Comparison of ENCODE assay signal across 24 cellular contexts in the genomic region with DNA sequence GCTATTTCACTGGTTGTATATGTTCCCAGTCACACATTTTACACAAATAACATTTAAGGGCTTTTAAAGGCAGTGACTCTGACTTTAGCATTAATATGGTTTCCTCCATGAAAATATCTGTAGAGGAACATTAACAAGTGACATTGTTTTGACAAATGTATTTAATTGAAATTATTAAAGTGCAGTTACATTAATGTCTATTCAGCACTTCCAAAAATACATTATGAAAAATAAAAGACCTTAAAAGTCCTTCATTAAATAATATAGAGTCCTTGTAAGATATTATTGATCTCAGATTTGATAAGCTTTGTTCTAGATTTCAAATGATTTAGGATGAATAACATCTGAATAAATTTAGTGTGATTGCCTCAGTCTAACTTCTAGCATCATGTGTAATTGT.
A peak's percentile ranks its signal among the peaks of the same experiment; 100 is the strongest.
DNase-seq lines count a peak whose midpoint lies in the region; ATAC-seq, FAIRE-seq and TF ChIP-seq lines count a peak whose summit lies in the region.
"Had no signal": no experiment of that assay in that cellular context is flagged by ENCODE, and none has a peak within 500 bp of the region (broad histone marks: within the 10 kb centered on the region; RNA-seq: fewer than 3 reads in every experiment).

No MANE protein-coding gene starts in this region.

- peaks cover 5% of the 10 kb centered on the region for H3K36me3 Mint-ChIP-seq in glutamatergic neuron (ENCODE audit: unreplicated experiment)
- H3K36me3 Mint-ChIP-seq in naive thymus-derived CD4-positive, alpha-beta T cell = no peaks in the 10 kb centered on the region
- H3K36me3 Mint-ChIP-seq: CD8-positive, alpha-beta T cell had no signal

- no peaks in the 10 kb centered on the region for H4K20me1 ChIP-seq in IMR-90 (ENCODE audit: insufficient read depth, low read length)
- H4K20me1 ChIP-seq: BLaER1 treated with 17β-estradiol and CSF1 and Interleukin-3, amounts not matched to agents 10 nM and 100 nM had no signal

- TF ChIP-seq RAD21 in A549 (conservative IDR thresholded peaks at IDR 0.05 in 1 of 2, IDR thresholded peaks at IDR 0.05 in 1 of 2) (no peak), IMR-90 (IDR thresholded peaks at IDR 0.05; ENCODE audit: low read length) (no peak)

- H3K14ac ChIP-seq in IMR-90 (replicated peaks; ENCODE audit: low read depth, low read length) = no peak overlapping the region

- no peak overlapping the region for H3K9ac ChIP-seq in IMR-90 (ENCODE audit: low read depth, low read length)
- H3K9ac ChIP-seq: BLaER1 treated with 17β-estradiol and CSF1 and Interleukin-3, amounts not matched to agents 10 nM and 100 nM had no signal

- no peak overlapping the region for H3K4me3 ChIP-seq in A549
- H3K4me3 ChIP-seq in IMR-90 (ENCODE audit: insufficient read depth, low read depth, low read length) = no peak overlapping the region
- H3K4me3 ChIP-seq in naive thymus-derived CD4-positive, alpha-beta T cell (ENCODE audit: low read length) = no peak overlapping the region
- H3K4me3 ChIP-seq: BLaER1 treated with 17β-estradiol and CSF1 and Interleukin-3, amounts not matched to agents 10 nM and 100 nM; GM12878 had no signal

- no TSS peak for BruUV-seq in IMR-90 (replicated peaks; lab: Mats Ljungman, UMichigan)

- no peak overlapping the region for H4K8ac ChIP-seq in IMR-90 (ENCODE audit: low read depth in 2 of 2, low read length in 2 of 2)

- POLR2A ChIA-PET in A549 (lab: Yijun Ruan, JAX) = no interaction called here
- POLR2A ChIA-PET in IMR-90 (lab: Charles Lee; ENCODE audit: unreplicated experiment) = no interaction called here
- POLR2A ChIA-PET in naive thymus-derived CD4-positive, alpha-beta T cell (lab: Charles Lee) = no interaction called here

- no peak overlapping the region for H3K23ac ChIP-seq in IMR-90 (ENCODE audit: low read depth, low read length)

- H2BK20ac ChIP-seq in IMR-90 (ENCODE audit: low read depth, low read length) = no peak overlapping the region

- H3K27ac ChIP-seq in A549 = no peak overlapping the region
- H3K27ac ChIP-seq in IMR-90 (ENCODE audit: insufficient read depth, low read length) = no peak overlapping the region
- no peak overlapping the region for H3K27ac ChIP-seq in naive thymus-derived CD4-positive, alpha-beta T cell (ENCODE audit: low read depth, low read length)
- H3K27ac ChIP-seq: BLaER1 treated with 17β-estradiol and CSF1 and Interleukin-3, amounts not matched to agents 10 nM and 100 nM; C4-2B had no signal

- peaks cover 2% of the 10 kb centered on the region for H3K27me3 Mint-ChIP-seq in glutamatergic neuron (ENCODE audit: unreplicated experiment)
- no peaks in the 10 kb centered on the region for H3K27me3 Mint-ChIP-seq in naive thymus-derived CD4-positive, alpha-beta T cell
- H3K27me3 Mint-ChIP-seq: B cell; CD4-positive, alpha-beta T cell had no signal

- no peak for TF ChIP-seq EP300 in A549 (IDR thresholded peaks at IDR 0.05)

- DNase-seq in A549 (ENCODE audit: low read depth in 1 of 2, low spot score in 1 of 2) (no peak), IMR-90 (no peak), glutamatergic neuron (no peak), DMS 273 treated with DMSO at 0.1 percent for 48 hours (lab: John Stamatoyannopoulos, UW) (no peak)
- no peak for DNase-seq in naive thymus-derived CD4-positive, alpha-beta T cell
- DNase-seq: 8988T; AML-193; Caco-2; Calu3; CD4-positive, alpha-beta T cell; CD8-positive, alpha-beta T cell; DMS153; DMS79; DND-41; EL; GDM1 had no signal

- no peak overlapping the region for H3K4ac ChIP-seq in IMR-90 (ENCODE audit: low read depth, low read length)

- FAIRE-seq in A549 (lab: Jason Lieb, UNC) = peak; percentile 7
- FAIRE-seq: A204.1, D721Med, GM12878, GM12892, GM18507 had no signal

- TF ChIP-seq CTCF in A549 (IDR thresholded peaks at IDR 0.05) (no peak), IMR-90 (conservative IDR thresholded peaks at IDR 0.05; ENCODE audit: low read depth, low read length) (no peak), glutamatergic neuron (IDR thresholded peaks at IDR 0.05; ENCODE audit: partially characterized antibody, unreplicated experiment) (no peak)

- H3K9me3 Mint-ChIP-seq in glutamatergic neuron (ENCODE audit: unreplicated experiment) = peaks cover 5% of the 10 kb centered on the region
- H3K9me3 Mint-ChIP-seq in naive thymus-derived CD4-positive, alpha-beta T cell = peaks cover 0 to 19% (median 5%) of the 10 kb centered on the region in 11 donors

- no peak overlapping the region for H4K91ac ChIP-seq in IMR-90 (ENCODE audit: insufficient read depth, low read depth, low read length)

- no peak overlapping the region for H3K18ac ChIP-seq in IMR-90 (ENCODE audit: low read depth, low read length)

- H3K79me1 ChIP-seq in IMR-90 (ENCODE audit: low read depth in 1 of 2, low read length in 2 of 2) = no peaks in the 10 kb centered on the region

- no peak for ATAC-seq in A549
- no peak for ATAC-seq in IMR-90 (ENCODE audit: low read depth)
- ATAC-seq in naive thymus-derived CD4-positive, alpha-beta T cell = no peak
- ATAC-seq: CD8-positive, alpha-beta T cell; GM12878 had no signal

- no peak overlapping the region for H2BK120ac ChIP-seq in IMR-90 (ENCODE audit: low read depth, low read length)

- intact Hi-C loops in IMR-90 (cut with micrococcal nuclease) = no loop called here
- intact Hi-C loops in naive thymus-derived CD4-positive, alpha-beta T cell (cut with micrococcal nuclease) = no loop called here

- CTCF ChIA-PET in A549 (lab: Yijun Ruan, JAX) = no interaction called here
- CTCF ChIA-PET in IMR-90 (lab: Yijun Ruan, JAX) = no interaction called here
- CTCF ChIA-PET in naive thymus-derived CD4-positive, alpha-beta T cell (lab: Charles Lee) = no interaction called here

- no peak overlapping the region for H2BK5ac ChIP-seq in IMR-90 (ENCODE audit: low read depth, low read length, poor library complexity, severe bottlenecking)

- H3K56ac ChIP-seq in IMR-90 (ENCODE audit: extremely low read depth, insufficient read depth, low read length) = no peak overlapping the region

- H3K9me1 ChIP-seq in IMR-90 (ENCODE audit: insufficient read depth, low read length) = no peaks in the 10 kb centered on the region

- no peak overlapping the region for H4K5ac ChIP-seq in IMR-90 (ENCODE audit: low read depth, low read length)

- H3K9me3 ChIP-seq in A549 = no peaks in the 10 kb centered on the region
- H3K9me3 ChIP-seq in IMR-90 (ENCODE audit: control insufficient read depth, insufficient read depth, low read length) = no peaks in the 10 kb centered on the region
- H3K9me3 ChIP-seq in naive thymus-derived CD4-positive, alpha-beta T cell (ENCODE audit: control insufficient read depth in 2 of 3, low read length in 3 of 3) = no peaks in the 10 kb centered on the region
- H3K9me3 ChIP-seq: BLaER1 treated with 17β-estradiol and CSF1 and Interleukin-3, amounts not matched to agents 10 nM and 100 nM; Caco-2 had no signal

- H3K27ac Mint-ChIP-seq in glutamatergic neuron (ENCODE audit: unreplicated experiment) = peak overlapping the region; percentile 94
- H3K27ac Mint-ChIP-seq in naive thymus-derived CD4-positive, alpha-beta T cell = no peak overlapping the region
- H3K27ac Mint-ChIP-seq: B cell; CD4-positive, alpha-beta T cell; CD8-positive, alpha-beta T cell had no signal

- no peaks in the 10 kb centered on the region for H3K27me3 ChIP-seq in IMR-90 (ENCODE audit: control insufficient read depth, insufficient read depth, low read length)
- no peaks in the 10 kb centered on the region for H3K27me3 ChIP-seq in naive thymus-derived CD4-positive, alpha-beta T cell (ENCODE audit: control insufficient read depth in 2 of 2, insufficient read depth in 2 of 2, low read length in 2 of 2)
- H3K27me3 ChIP-seq: BLaER1 treated with 17β-estradiol and CSF1 and Interleukin-3, amounts not matched to agents 10 nM and 100 nM had no signal

- in situ Hi-C loops in IMR-90 (cut with MboI; ENCODE audit: low sequenced_read_pairs) = no loop called here

- H2AFZ ChIP-seq in IMR-90 (replicated peaks; ENCODE audit: low read length, poor library complexity) = no peak overlapping the region

- H3K36me3 ChIP-seq in IMR-90 (ENCODE audit: control insufficient read depth, insufficient read depth, low read length) = no peaks in the 10 kb centered on the region
- H3K36me3 ChIP-seq in naive thymus-derived CD4-positive, alpha-beta T cell (ENCODE audit: control insufficient read depth in 2 of 3, insufficient read depth in 3 of 3, low read length in 3 of 3) = no peaks in the 10 kb centered on the region
- H3K36me3 ChIP-seq: BLaER1 treated with 17β-estradiol and CSF1 and Interleukin-3, amounts not matched to agents 10 nM and 100 nM had no signal

- H3K4me1 ChIP-seq in A549 (0 out of 3 replicates have a peak, but pooled peaks cover 3% of the 10 kb centered on the region), IMR-90 (ENCODE audit: control insufficient read depth, insufficient read depth, low read length) (no peaks in the 10 kb centered on the region)
- H3K4me1 ChIP-seq in naive thymus-derived CD4-positive, alpha-beta T cell (ENCODE audit: control insufficient read depth in 2 of 2, insufficient read depth in 2 of 2, low read length in 2 of 2) = no peaks in the 10 kb centered on the region

- no peak overlapping the region for H2AK5ac ChIP-seq in IMR-90 (ENCODE audit: low read depth, low read length)

- no peak overlapping the region for H3K4me2 ChIP-seq in A549
- no peak overlapping the region for H3K4me2 ChIP-seq in IMR-90 (ENCODE audit: low read depth, low read length)
- H3K4me2 ChIP-seq: BLaER1 treated with 17β-estradiol and CSF1 and Interleukin-3, amounts not matched to agents 10 nM and 100 nM had no signal

- H2BK15ac ChIP-seq in IMR-90 (ENCODE audit: low read depth, low read length) = no peak overlapping the region

- no peak for TF ChIP-seq POLR2A in A549 (IDR thresholded peaks at IDR 0.05; ENCODE audit: low read length)
- TF ChIP-seq POLR2A in IMR-90 (IDR thresholded peaks at IDR 0.05; ENCODE audit: low read depth, low read length) = no peak

- dilution Hi-C loops in IMR-90 (cut with HindIII; ENCODE audit: low sequenced_read_pairs, unreplicated experiment) = no loop called here

- peaks cover 26% of the 10 kb centered on the region for H3K4me1 Mint-ChIP-seq in glutamatergic neuron (ENCODE audit: low read depth, unreplicated experiment)
- no peaks in the 10 kb centered on the region for H3K4me1 Mint-ChIP-seq in naive thymus-derived CD4-positive, alpha-beta T cell
- H3K4me1 Mint-ChIP-seq: B cell had no signal

- no peak overlapping the region for H3K4me3 Mint-ChIP-seq in glutamatergic neuron (ENCODE audit: unreplicated experiment)
- no peak overlapping the region for H3K4me3 Mint-ChIP-seq in naive thymus-derived CD4-positive, alpha-beta T cell
- H3K4me3 Mint-ChIP-seq: B cell; CD4-positive, alpha-beta T cell; CD8-positive, alpha-beta T cell had no signal

- H2AK9ac ChIP-seq in IMR-90 (replicated peaks; ENCODE audit: low read depth, low read length, poor library complexity) = no peak overlapping the region

TF ChIP-seq in A549, 52 proteins besides CTCF, POLR2A, EP300 and RAD21:
- TF ChIP-seq MAZ (IDR thresholded peaks at IDR 0.05; ENCODE audit: borderline replicate concordance, low read depth, low read length) = no peak
- TF ChIP-seq MAFK (IDR thresholded peaks at IDR 0.05; ENCODE audit: partially characterized antibody) = peak; percentile 80
- TF ChIP-seq ZSCAN20 (CRISPR knock-in tag; IDR thresholded peaks at IDR 0.05) = no peak

TF ChIP-seq in IMR-90, 13 proteins besides CTCF, POLR2A, EP300 and RAD21:
- TF ChIP-seq MAFK (IDR thresholded peaks at IDR 0.05; ENCODE audit: low read depth, low read length) (peak; percentile 60), BHLHE40 (IDR thresholded peaks at IDR 0.05; ENCODE audit: low read depth, low read length) (no peak)
